23 cellular contexts compared by ENCODE assay signal in genomic region chr2:144376475-144376874, GRCh38.
"Had no signal": no experiment of that assay in that cellular context is flagged by ENCODE, and none has a peak within 500 bp of the region (broad histone marks: within the 10 kb centered on the region; RNA-seq: fewer than 3 reads in every experiment).

No MANE protein-coding gene starts in this region.

- H3K27me3 Mint-ChIP-seq: brain had no signal

- H3K9me3 Mint-ChIP-seq: activated CD4-positive, alpha-beta memory T cell treated with anti-CD3 and anti-CD28 coated beads, Interleukin-2, amount 10 ng/mL, durations not matched to agents 7 days and 5 days; activated naive CD4-positive, alpha-beta T cell treated with anti-CD3 and anti-CD28 coated beads, Interleukin-2, amount 50 U/mL, for 72 hours; activated T-cell treated with anti-CD3 and anti-CD28 coated beads, Interleukin-2, amount 50 U/mL, for 4 hours; brain; memory B cell; naive thymus-derived CD4-positive, alpha-beta T cell; WTC11 had no signal

- H3K4me3 Mint-ChIP-seq: activated CD4-positive, alpha-beta memory T cell treated with anti-CD3 and anti-CD28 coated beads, Interleukin-2, amount 10 ng/mL, durations not matched to agents 7 days and 5 days; activated T-cell treated with anti-CD3 and anti-CD28 coated beads, Interleukin-2, amount 50 U/mL, for 4 hours; brain; memory B cell; naive thymus-derived CD4-positive, alpha-beta T cell; T-helper 17 cell; WTC11 had no signal

- H3K27ac Mint-ChIP-seq: activated CD4-positive, alpha-beta memory T cell treated with anti-CD3 and anti-CD28 coated beads, Interleukin-2, amount 10 ng/mL, durations not matched to agents 7 days and 5 days; activated naive CD4-positive, alpha-beta T cell treated with anti-CD3 and anti-CD28 coated beads, Interleukin-2, amount 50 U/mL, for 72 hours; brain; memory B cell; naive thymus-derived CD4-positive, alpha-beta T cell; T-helper 17 cell; WTC11 had no signal

- H3K36me3 Mint-ChIP-seq: activated naive CD4-positive, alpha-beta T cell treated with anti-CD3 and anti-CD28 coated beads, Interleukin-2, amount 50 U/mL, for 72 hours; brain; naive thymus-derived CD4-positive, alpha-beta T cell; WTC11 had no signal

- DNase-seq: activated CD4-positive, alpha-beta memory T cell treated with anti-CD3 and anti-CD28 coated beads, Interleukin-2, amount 10 ng/mL, durations not matched to agents 7 days and 5 days; activated CD4-positive, alpha-beta T cell treated with anti-CD3 and anti-CD28 coated beads for 4 hours; activated effector memory CD4-positive, alpha-beta T cell treated with anti-CD3 and anti-CD28 coated beads, Interleukin-2, amount 50 U/mL, for 16 hours; activated T-cell treated with anti-CD3 and anti-CD28 coated beads, Interleukin-2, amount 50 U/mL, for 4 hours; amygdala; central memory CD4-positive, alpha-beta T cell; cortex of kidney; effector CD4-positive, alpha-beta T cell; esophagus squamous epithelium; glutamatergic neuron; hypothalamus; left ventricle myocardium inferior; mucosa of descending colon; naive thymus-derived CD4-positive, alpha-beta T cell; stimulated activated CD4-positive, alpha-beta T cell treated with anti-CD3 and anti-CD28 coated beads, Interleukin-12 subunit alpha, Interleukin-12 subunit beta, amount 100 ng/mL, for 4 hours; stimulated activated CD4-positive, alpha-beta T cell treated with anti-CD3 and anti-CD28 coated beads, Interleukin-2, amount 100 ng/mL, for 48 hours; stimulated activated naive CD4-positive, alpha-beta T cell; T-helper 17 cell; transverse colon had no signal

- ATAC-seq: activated naive CD4-positive, alpha-beta T cell treated with anti-CD3 and anti-CD28 coated beads, Interleukin-2, amount 50 U/mL, for 72 hours; activated T-cell treated with anti-CD3 and anti-CD28 coated beads, Interleukin-2, amount 50 U/mL, for 4 hours; mucosa of descending colon; naive thymus-derived CD4-positive, alpha-beta T cell; T-helper 17 cell; WTC11 had no signal
